8 cellular contexts compared by ENCODE assay signal in the genomic region with DNA sequence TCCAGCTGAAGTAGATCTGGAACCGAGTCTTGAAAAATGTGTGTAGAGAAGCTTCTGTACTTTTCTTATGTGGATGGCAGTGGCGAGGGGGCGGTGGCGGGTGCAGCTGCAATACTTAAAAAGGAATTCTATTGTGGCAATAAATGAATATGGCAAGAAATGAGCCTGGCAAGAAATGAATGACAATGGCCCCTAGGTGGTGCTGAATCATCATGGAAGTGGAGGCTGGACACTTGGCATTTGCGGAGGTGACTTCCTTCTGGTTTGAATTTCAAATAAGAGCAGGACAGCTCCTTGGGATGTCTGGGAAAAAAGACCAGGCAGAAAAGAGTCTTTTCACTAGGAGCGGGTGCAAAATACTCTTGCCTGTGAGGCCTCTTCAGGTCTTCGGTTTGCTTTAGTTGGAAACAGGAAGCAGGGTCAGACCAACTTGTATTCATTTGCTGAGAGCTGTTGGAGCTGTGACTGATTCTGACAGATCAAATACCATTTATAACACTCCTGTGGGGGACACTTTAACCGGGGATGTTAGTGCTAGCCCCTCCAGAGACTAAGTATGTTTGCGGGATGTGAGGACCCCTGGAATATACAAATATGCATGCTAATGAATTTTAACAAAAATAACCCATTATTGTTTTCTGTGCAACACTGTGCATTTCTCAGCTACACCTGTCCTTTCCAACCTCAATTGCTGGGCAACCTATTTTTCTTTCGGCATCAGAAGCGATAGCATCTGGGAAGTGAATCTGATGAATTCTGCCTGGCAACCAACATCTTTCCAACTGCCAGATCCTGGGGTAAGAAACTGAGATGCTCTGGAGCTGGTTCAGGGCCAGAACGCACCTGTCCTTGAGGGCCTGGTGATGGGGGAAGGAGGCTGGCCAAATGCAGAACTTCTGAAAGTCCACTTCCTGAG. TPM values are rescaled to one million over a fixed set of nuclear protein-coding genes. Genes with fewer than 3 reads are reported as not detected.
DNase-seq lines count a peak whose midpoint lies in the region; ATAC-seq and TF ChIP-seq lines count a peak whose summit lies in the region.

No MANE protein-coding gene starts in this region.

- peak; percentile 76 for TF ChIP-seq RAD21 in Ishikawa (IDR thresholded peaks at IDR 0.05; ENCODE audit: low read depth)

- ATAC-seq in GM19455 (IDR thresholded peaks at IDR 0.05; ENCODE audit: unreplicated experiment) = peak; percentile 57
- no peak for ATAC-seq in GM18519 (IDR thresholded peaks at IDR 0.05; ENCODE audit: low FRiP score, unreplicated experiment)

- TF ChIP-seq EP300 in Ishikawa (IDR thresholded peaks at IDR 0.05; ENCODE audit: borderline replicate concordance) = no peak

- DNase-seq in CMK (ENCODE audit: low read depth) (peak; percentile 8), OCI-M1 (lab: John Stamatoyannopoulos, UW) (peak; percentile 83), foreskin melanocyte (peak; percentile 71), occipital lobe (lab: John Stamatoyannopoulos, UW) (peak; percentile 84)
- DNase-seq in activated effector memory CD4-positive, alpha-beta T cell treated with anti-CD3 and anti-CD28 coated beads, Interleukin-2, amount 50 U/mL, for 16 hours = peak; percentile 66

TF ChIP-seq in Ishikawa, 13 proteins besides CTCF, POLR2A, EP300 and RAD21:
- TF ChIP-seq YY1 (IDR thresholded peaks at IDR 0.05; ENCODE audit: low read depth) (no peak), TEAD4 (IDR thresholded peaks at IDR 0.05) (no peak), CEBPB (IDR thresholded peaks at IDR 0.05) (no peak), EGR1 (IDR thresholded peaks at IDR 0.05) (no peak), TCF12 (IDR thresholded peaks at IDR 0.05; ENCODE audit: low read depth) (no peak), ZBTB7A (IDR thresholded peaks at IDR 0.05; ENCODE audit: low read depth) (no peak)
- TF ChIP-seq, protein P1, sequence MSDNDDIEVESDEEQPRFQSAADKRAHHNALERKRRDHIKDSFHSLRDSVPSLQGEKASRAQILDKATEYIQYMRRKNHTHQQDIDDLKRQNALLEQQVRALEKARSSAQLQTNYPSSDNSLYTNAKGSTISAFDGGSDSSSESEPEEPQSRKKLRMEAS (IDR thresholded peaks at IDR 0.05) = no peak
- TF ChIP-seq, protein P2, sequence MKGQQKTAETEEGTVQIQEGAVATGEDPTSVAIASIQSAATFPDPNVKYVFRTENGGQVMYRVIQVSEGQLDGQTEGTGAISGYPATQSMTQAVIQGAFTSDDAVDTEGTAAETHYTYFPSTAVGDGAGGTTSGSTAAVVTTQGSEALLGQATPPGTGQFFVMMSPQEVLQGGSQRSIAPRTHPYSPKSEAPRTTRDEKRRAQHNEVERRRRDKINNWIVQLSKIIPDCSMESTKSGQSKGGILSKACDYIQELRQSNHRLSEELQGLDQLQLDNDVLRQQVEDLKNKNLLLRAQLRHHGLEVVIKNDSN (IDR thresholded peaks at IDR 0.05) = no peak

RNA-seq across cellular contexts. Expression of a gene that starts 35.4 kb away (rescaled TPM):
- total RNA-seq in occipital lobe = 44.6 TPM

RNA-seq across cellular contexts. Expression of a gene that starts 35.6 kb away (rescaled TPM):
- total RNA-seq in occipital lobe = 2.5 TPM

Comparison
In these comparisons a context has a peak if more than half of its experiments do, and no peak if none do; other contexts are left out.
1. DNase-seq: peak in every context shown above with its lines; median percentile 84 in occipital lobe; 83 in OCI-M1; 71 in foreskin melanocyte; 66 in activated effector memory CD4-positive, alpha-beta T cell treated with anti-CD3 and anti-CD28 coated beads, Interleukin-2, amount 50 U/mL, for 16 hours; 8 in CMK.